Comparison of ENCODE assay signal across 8 cellular contexts in genomic region chr1:3283849-3284248, GRCh38.
DNase-seq lines count a peak whose midpoint lies in the region; ATAC-seq lines count a peak whose summit lies in the region.

No MANE protein-coding gene starts in this region.

- peaks cover 0 to 15% (median 4%) of the 10 kb centered on the region in 5 donors for H3K27me3 Mint-ChIP-seq in naive thymus-derived CD4-positive, alpha-beta T cell

- POLR2A ChIA-PET in naive thymus-derived CD4-positive, alpha-beta T cell (lab: Charles Lee): no interaction called here

- no peak for ATAC-seq in GM21528 (IDR thresholded peaks at IDR 0.05; ENCODE audit: low FRiP score, unreplicated experiment)
- no peak for ATAC-seq in naive thymus-derived CD4-positive, alpha-beta T cell

- H3K36me3 Mint-ChIP-seq in naive thymus-derived CD4-positive, alpha-beta T cell: no peaks in the 10 kb centered on the region

- H3K4me3 Mint-ChIP-seq in naive thymus-derived CD4-positive, alpha-beta T cell: no peak overlapping the region

- H3K9me3 Mint-ChIP-seq in naive thymus-derived CD4-positive, alpha-beta T cell: no peaks in the 10 kb centered on the region

- intact Hi-C loops in naive thymus-derived CD4-positive, alpha-beta T cell (cut with micrococcal nuclease): no loop called here

- no peak overlapping the region for H3K27ac ChIP-seq in naive thymus-derived CD4-positive, alpha-beta T cell (ENCODE audit: low read depth, low read length)

- H3K9me3 ChIP-seq in naive thymus-derived CD4-positive, alpha-beta T cell (ENCODE audit: control insufficient read depth in 2 of 3, low read length in 3 of 3): no peaks in the 10 kb centered on the region

- H3K27me3 ChIP-seq in naive thymus-derived CD4-positive, alpha-beta T cell (ENCODE audit: control insufficient read depth in 2 of 2, insufficient read depth in 2 of 2, low read length in 2 of 2): no peaks in the 10 kb centered on the region

- H3K4me1 Mint-ChIP-seq in naive thymus-derived CD4-positive, alpha-beta T cell: peaks cover 0 to 2% (median 0%) of the 10 kb centered on the region in 7 donors

- no peak overlapping the region for H3K4me3 ChIP-seq in naive thymus-derived CD4-positive, alpha-beta T cell (ENCODE audit: low read length)

- CTCF ChIA-PET in naive thymus-derived CD4-positive, alpha-beta T cell (lab: Charles Lee): no interaction called here

- no peak overlapping the region for H3K27ac Mint-ChIP-seq in naive thymus-derived CD4-positive, alpha-beta T cell

- no peaks in the 10 kb centered on the region for H3K4me1 ChIP-seq in naive thymus-derived CD4-positive, alpha-beta T cell (ENCODE audit: control insufficient read depth in 2 of 2, insufficient read depth in 2 of 2, low read length in 2 of 2)

- peak; percentile 38 for DNase-seq in activated CD4-positive, alpha-beta T cell treated with anti-CD3 and anti-CD28 coated beads for 48 hours
- DNase-seq in activated CD4-positive, alpha-beta T cell treated with anti-CD3 and anti-CD28 coated beads, Interleukin-2, amount 50 U/mL, for 1 hour: no peak
- DNase-seq in activated CD4-positive, alpha-beta T cell treated with anti-CD3 and anti-CD28 coated beads, Interleukin-2, amount 50 U/mL, for 48 hours: peak; percentile 16 to 29
- DNase-seq in hepatic stellate cell (ENCODE audit: low spot score): peak; percentile 81
- DNase-seq in superior temporal gyrus (ENCODE audit: extremely low spot score): peak; percentile 61
- DNase-seq in naive thymus-derived CD4-positive, alpha-beta T cell: no peak
- no peak for DNase-seq in Kasumi-1 (lab: John Stamatoyannopoulos, UW)

- H3K36me3 ChIP-seq in naive thymus-derived CD4-positive, alpha-beta T cell (ENCODE audit: control insufficient read depth in 2 of 3, insufficient read depth in 3 of 3, low read length in 3 of 3): no peaks in the 10 kb centered on the region

Comparison
In these comparisons a context has a peak if more than half of its experiments do, and no peak if none do; other contexts are left out.
1. DNase-seq: peak in activated CD4-positive, alpha-beta T cell treated with anti-CD3 and anti-CD28 coated beads for 48 hours (single experiment), activated CD4-positive, alpha-beta T cell treated with anti-CD3 and anti-CD28 coated beads, Interleukin-2, amount 50 U/mL, for 48 hours (2 of 2), hepatic stellate cell (single experiment) and superior temporal gyrus (single experiment); none in activated CD4-positive, alpha-beta T cell treated with anti-CD3 and anti-CD28 coated beads, Interleukin-2, amount 50 U/mL, for 1 hour (single experiment), naive thymus-derived CD4-positive, alpha-beta T cell (0 of 9) and Kasumi-1 (0 of 2).